8 cellular contexts compared by ENCODE assay signal in genomic region chr12:54005853-54006699, GRCh38. TPM values are rescaled to one million over a fixed set of nuclear protein-coding genes. Genes with fewer than 3 reads are reported as not detected.
DNase-seq lines count a peak whose midpoint lies in the region; ATAC-seq, FAIRE-seq and TF ChIP-seq lines count a peak whose summit lies in the region.

No MANE protein-coding gene starts in this region.

- FAIRE-seq in pancreas (lab: Jason Lieb, UNC), result no peak

- H3K36me3 ChIP-seq in RWPE2 (ENCODE audit: low read depth) (no peaks in the 10 kb centered on the region), pancreas (no peaks in the 10 kb centered on the region), testis (ENCODE audit: low read depth, missing control alignments) (no peaks in the 10 kb centered on the region)

- intact Hi-C loops in pancreas (cut with DNase I), result loop anchor here (5.0 to 10.0 kb wide), 3 partner anchors 189 to 201 kb away; no protein-coding TSS in a partner anchor
- intact Hi-C loops in testis (cut with DNase I; ENCODE audit: low total_unique reads), result no loop called here

- H3K9me3 ChIP-seq in RWPE2 (ENCODE audit: severe bottlenecking) (no peaks in the 10 kb centered on the region), pancreas (no peaks in the 10 kb centered on the region), testis (no peaks in the 10 kb centered on the region)

- WGBS in pancreas, 2 donors, result 6 to 9% methylated on average over 48 of the region's 48 CpGs
- WGBS in testis, 2 donors, result 12 to 18% methylated on average over 31 to 48 of the region's 48 CpGs

- H3K4me1 ChIP-seq in RWPE2 (ENCODE audit: insufficient read depth, poor library complexity, severe bottlenecking) (no peaks in the 10 kb centered on the region), pancreas (peaks cover 0 to 5% (median 5%) of the 10 kb centered on the region in 3 donors), testis (peaks cover 28% of the 10 kb centered on the region)

- H3K27me3 ChIP-seq in RWPE2 (ENCODE audit: insufficient read depth, poor library complexity, severe bottlenecking), result peaks cover 87% of the 10 kb centered on the region
- H3K27me3 ChIP-seq in pancreas, result peaks cover 0 to 64% (median 5%) of the 10 kb centered on the region in 4 donors
- H3K27me3 ChIP-seq in testis, result no peaks in the 10 kb centered on the region

- H3K27ac ChIP-seq in RWPE2 (ENCODE audit: poor library complexity, severe bottlenecking) (no peak overlapping the region), pancreas (no peak overlapping the region), testis (peak overlapping the region; percentile 5 to 65)

- peak; percentile 68 for ATAC-seq in GM18867 (IDR thresholded peaks at IDR 0.05; ENCODE audit: unreplicated experiment)
- peak; percentile 71 for ATAC-seq in RWPE2 (ENCODE audit: low read depth)
- ATAC-seq in pancreas, result peak; percentile 84 to 96 (median 92)

- TF ChIP-seq POLR2A in testis (IDR thresholded peaks at IDR 0.05), result no peak

- DNase-seq in AML-193 (lab: John Stamatoyannopoulos, UW) (peak; percentile 63 to 75), HuH-7.5 (ENCODE audit: low spot score) (peak; percentile 94), RWPE2 (ENCODE audit: low spot score) (no peak), germinal center (ENCODE audit: low spot score) (peak; percentile 86), pancreas (peak; percentile 72 to 98 (median 90)), testis (peak; percentile 95)
- peak; percentile 77 to 81 (median 79) for DNase-seq in activated naive CD4-positive, alpha-beta T cell (lab: John Stamatoyannopoulos, UW)

- TF ChIP-seq CTCF in RWPE2 (IDR thresholded peaks at IDR 0.05; ENCODE audit: poor library complexity, severe bottlenecking) (peak; percentile 90), pancreas (IDR thresholded peaks at IDR 0.05) (peak; percentile 89 to 96 (median 92)), testis (IDR thresholded peaks at IDR 0.05) (peak; percentile 94 to 98 (median 97))

- peak overlapping the region; percentile 5 for H3K4me3 ChIP-seq in RWPE2 (ENCODE audit: severe bottlenecking)
- peak overlapping the region in 2 of 4 donors; percentile 9 to 34 for H3K4me3 ChIP-seq in pancreas
- peak overlapping the region; percentile 6 to 13 for H3K4me3 ChIP-seq in testis

RNA-seq across cellular contexts. Expression of gene HOXC8, which starts 2.7 kb away (rescaled TPM):
- total RNA-seq in pancreas, result not detected
- polyA plus RNA-seq in pancreas, result not detected
- 1 to 10 TPM in 1 of 2 donors, under 1 TPM in 1; 0.81 to 1.2 TPM for total RNA-seq in testis
- polyA plus RNA-seq in testis (ENCODE audit: insufficient read depth, low read depth, low replicate concordance), result 2.4 TPM

RNA-seq across cellular contexts. Expression of gene HOXC9, which starts 6.1 kb away (rescaled TPM):
- total RNA-seq in pancreas (under 1 TPM in 1 of 6 donors, not detected in 5; 0.19 TPM), testis (1 to 10 TPM; 6.6 to 7.8 TPM)
- polyA plus RNA-seq in pancreas (under 1 TPM; 0.26 to 0.27 TPM), testis (ENCODE audit: insufficient read depth, low read depth, low replicate concordance) (2.4 TPM)

RNA-seq across cellular contexts. Expression of gene HOXC10, which starts 21.1 kb away (rescaled TPM):
- total RNA-seq in pancreas (under 1 TPM in 1 of 6 donors, not detected in 5; 0.08 TPM), testis (1 to 10 TPM; 1.4 to 2.6 TPM)
- polyA plus RNA-seq in pancreas (under 1 TPM in 1 of 2 donors, not detected in 1; 0.16 TPM), testis (ENCODE audit: insufficient read depth, low read depth, low replicate concordance) (4.3 TPM)

RNA-seq across cellular contexts. Expression of gene HOXC6, which starts 22.2 kb away (rescaled TPM):
- under 1 TPM in 4 of 6 donors, not detected in 2; 0.19 to 0.41 (median 0.31) TPM for total RNA-seq in pancreas
- polyA plus RNA-seq in pancreas, result under 1 TPM; 0.14 to 0.34 TPM
- total RNA-seq in testis, result 1 to 10 TPM; 1.9 to 4.0 TPM
- 5.4 TPM for polyA plus RNA-seq in testis (ENCODE audit: insufficient read depth, low read depth, low replicate concordance)

RNA-seq across cellular contexts. Expression of gene HOXC5, which starts 26.8 kb away (rescaled TPM):
- total RNA-seq in pancreas (not detected), testis (1 to 10 TPM; 1.9 to 5.5 TPM)
- polyA plus RNA-seq in pancreas (not detected), testis (ENCODE audit: insufficient read depth, low read depth, low replicate concordance) (1.3 TPM)

Comparison
In these comparisons a context has a peak if more than half of its experiments do, and no peak if none do; other contexts are left out.
1. H3K27ac ChIP-seq: peak in testis (2 of 2); none in RWPE2 (single experiment) and pancreas (0 of 4).
2. RNA of gene HOXC9, which starts 6.1 kb away (total RNA-seq): 6.6 to 7.8 TPM in testis; 0.19 TPM in pancreas; every median in the first group is over 4 times any median in the second.
3. Peak in every context shown above with its lines, with median percentiles within 50 percentile points of each other: ATAC-seq and CTCF ChIP-seq.